Comparison of ENCODE assay signal across 10 cellular contexts in the genomic region with DNA sequence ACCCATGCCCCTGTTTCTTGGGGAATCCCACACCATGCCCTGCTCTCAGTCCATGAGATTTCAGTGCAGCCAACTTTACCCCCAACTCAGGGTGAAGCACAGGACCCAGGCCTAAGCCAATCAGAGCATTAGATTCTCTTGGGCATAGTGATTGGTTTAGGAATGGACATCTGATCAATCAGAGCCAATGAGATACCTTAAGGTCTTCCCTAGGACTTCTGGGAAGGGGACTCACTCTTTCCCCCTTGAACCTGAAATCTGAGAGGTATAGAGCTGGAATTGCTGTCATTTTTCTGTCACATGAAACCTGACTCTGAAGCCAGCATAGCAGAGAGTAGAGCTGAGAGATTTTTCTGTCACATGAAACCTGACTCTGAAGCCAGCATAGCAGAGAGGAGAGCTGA.
DNase-seq lines count a peak whose midpoint lies in the region; ATAC-seq and TF ChIP-seq lines count a peak whose summit lies in the region.
"Had no signal": no experiment of that assay in that cellular context is flagged by ENCODE, and none has a peak within 500 bp of the region (broad histone marks: within the 10 kb centered on the region; RNA-seq: fewer than 3 reads in every experiment).

No MANE protein-coding gene starts in this region.

- DNase-seq in adrenal gland (peak in 1 of 7 donors; percentile 16), lower lobe of right lung (no peak), stomach (no peak), NCI-H69 (lab: John Stamatoyannopoulos, UW) (no peak), NCI-H345 (lab: John Stamatoyannopoulos, UW) (no peak)
- DNase-seq: Caco-2, NCI-H1105 treated with DMSO at 0.1 percent for 48 hours had no signal

- H3K4me3 ChIP-seq in Loucy (ENCODE audit: low read length, poor library complexity, severe bottlenecking) (no peak overlapping the region), adrenal gland (no peak overlapping the region), lower lobe of right lung (no peak overlapping the region), stomach (no peak overlapping the region)

- TF ChIP-seq CTCF in Loucy (conservative IDR thresholded peaks at IDR 0.05; ENCODE audit: low read length) (no peak), adrenal gland (IDR thresholded peaks at IDR 0.05) (no peak), lower lobe of right lung (IDR thresholded peaks at IDR 0.05) (no peak), stomach (IDR thresholded peaks at IDR 0.05) (no peak)

- no peaks in the 10 kb centered on the region for H3K9me2 ChIP-seq in Loucy (replicated peaks; ENCODE audit: low read depth, low read length)

- TF ChIP-seq POLR2A in adrenal gland (IDR thresholded peaks at IDR 0.05) (no peak), stomach (IDR thresholded peaks at IDR 0.05) (no peak)

- no peaks in the 10 kb centered on the region for H3K79me2 ChIP-seq in Loucy (ENCODE audit: insufficient read depth, low read length)

- H3K9me3 ChIP-seq in Loucy (ENCODE audit: insufficient read depth, low read depth, low read length) (no peaks in the 10 kb centered on the region), adrenal gland (replicated peaks in 1 of 3) (no peaks in the 10 kb centered on the region), lower lobe of right lung (no peaks in the 10 kb centered on the region), stomach (no peaks in the 10 kb centered on the region)
- H3K9me3 ChIP-seq: Caco-2 had no signal

- H3K9ac ChIP-seq in Loucy (ENCODE audit: low read depth, low read length, poor library complexity, severe bottlenecking) = no peak overlapping the region

- peak overlapping the region; percentile 2 for H3K4me2 ChIP-seq in Loucy (ENCODE audit: low read depth, low read length, poor library complexity, severe bottlenecking)

- intact Hi-C loops in adrenal gland (cut with DNase I) = no loop called here
- intact Hi-C loops in lower lobe of right lung (cut with DNase I) = no loop called here
- intact Hi-C loops in stomach (cut with DNase I; ENCODE audit: low total_unique reads) = no loop called here

- no peak for TF ChIP-seq EP300 in stomach (IDR thresholded peaks at IDR 0.05)

- no peak overlapping the region for H2AFZ ChIP-seq in Loucy (ENCODE audit: low read length)

- peak overlapping the region in 3 of 5 donors; percentile 6 to 53 (median 41) for H3K27ac ChIP-seq in adrenal gland
- H3K27ac ChIP-seq in lower lobe of right lung = peak overlapping the region; percentile 43
- H3K27ac ChIP-seq in stomach = peak overlapping the region in 4 of 5 donors; percentile 48 to 77 (median 76)

- no peaks in the 10 kb centered on the region for H4K20me1 ChIP-seq in Loucy (ENCODE audit: insufficient read depth, low read length, poor library complexity, severe bottlenecking)

- H3K4me1 ChIP-seq in Loucy (ENCODE audit: insufficient read depth, low read length, poor library complexity, severe bottlenecking) (peaks cover 6% of the 10 kb centered on the region), adrenal gland (replicated peaks in 1 of 2) (peaks cover 0 to 52% of the 10 kb centered on the region in 2 donors), lower lobe of right lung (peaks cover 64% of the 10 kb centered on the region), stomach (peaks cover 35 to 79% (median 59%) of the 10 kb centered on the region in 4 donors)

- H3K27me3 ChIP-seq in Loucy (ENCODE audit: insufficient read depth, low read length, poor library complexity, severe bottlenecking) (no peaks in the 10 kb centered on the region), adrenal gland (no peaks in the 10 kb centered on the region), lower lobe of right lung (ENCODE audit: low read depth) (no peaks in the 10 kb centered on the region), stomach (no peaks in the 10 kb centered on the region)

- ATAC-seq in lower lobe of right lung (no peak), HG02678 (IDR thresholded peaks at IDR 0.05; ENCODE audit: unreplicated experiment) (no peak), HG02610 (IDR thresholded peaks at IDR 0.05; ENCODE audit: unreplicated experiment) (no peak)

- H3K36me3 ChIP-seq in Loucy (ENCODE audit: insufficient read depth, low read length) = no peaks in the 10 kb centered on the region
- no peaks in the 10 kb centered on the region for H3K36me3 ChIP-seq in adrenal gland (replicated peaks in 1 of 2)
- no peaks in the 10 kb centered on the region for H3K36me3 ChIP-seq in lower lobe of right lung
- no peaks in the 10 kb centered on the region for H3K36me3 ChIP-seq in stomach

- H3F3A ChIP-seq in Loucy (ENCODE audit: low read depth) = no peaks in the 10 kb centered on the region
